17 cellular contexts compared by ENCODE assay signal in the genomic region with DNA sequence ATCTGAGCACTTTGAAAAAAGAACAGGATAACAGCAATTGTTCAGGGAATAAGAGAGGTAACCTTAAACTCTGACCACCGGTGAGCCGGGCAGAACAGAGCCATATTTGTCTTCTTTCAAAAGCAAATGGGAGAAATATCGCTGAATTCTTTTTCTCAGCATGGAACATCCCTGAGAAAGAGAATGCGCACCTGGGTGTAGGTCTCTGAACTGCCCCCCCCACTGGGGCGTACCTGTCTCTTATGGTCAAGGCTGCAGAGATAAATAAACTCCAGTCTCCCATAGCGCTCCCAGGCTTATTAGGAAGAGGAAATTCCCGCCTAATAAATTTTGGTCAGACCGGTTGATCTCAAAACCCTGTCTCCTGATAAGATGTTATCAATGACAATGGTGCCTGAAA. TPM values are rescaled to one million over a fixed set of nuclear protein-coding genes. Genes with fewer than 3 reads are reported as not detected.
"Had no signal": no experiment of that assay in that cellular context is flagged by ENCODE, and none has a peak within 500 bp of the region (broad histone marks: within the 10 kb centered on the region; RNA-seq: fewer than 3 reads in every experiment).

No MANE protein-coding gene starts in this region.

RNA-seq across cellular contexts. Expression of gene C22orf42, which starts 12.0 kb away (rescaled TPM):
- total RNA-seq: naive thymus-derived CD4-positive, alpha-beta T cell; natural killer cell; occipital lobe; osteoblast; posterior vena cava; pulmonary artery endothelial cell; right atrium auricular region; sciatic nerve; smooth muscle cell; spleen; stomach; subcutaneous adipose tissue; temporal lobe; transverse colon; upper lobe of right lung; urinary bladder; uterus had no signal
- polyA plus RNA-seq: naive thymus-derived CD4-positive, alpha-beta T cell; smooth muscle cell; spleen; urinary bladder had no signal

RNA-seq across cellular contexts. Expression of gene RFPL2, which starts 57.7 kb away (rescaled TPM):
- total RNA-seq: osteoblast, posterior vena cava, pulmonary artery endothelial cell, right atrium auricular region, sciatic nerve, smooth muscle cell, stomach, transverse colon, upper lobe of right lung, urinary bladder, uterus had no signal
- polyA plus RNA-seq: smooth muscle cell, stomach, urinary bladder had no signal
